ENCODE assay signal across 1 cellular context in the genomic region with DNA sequence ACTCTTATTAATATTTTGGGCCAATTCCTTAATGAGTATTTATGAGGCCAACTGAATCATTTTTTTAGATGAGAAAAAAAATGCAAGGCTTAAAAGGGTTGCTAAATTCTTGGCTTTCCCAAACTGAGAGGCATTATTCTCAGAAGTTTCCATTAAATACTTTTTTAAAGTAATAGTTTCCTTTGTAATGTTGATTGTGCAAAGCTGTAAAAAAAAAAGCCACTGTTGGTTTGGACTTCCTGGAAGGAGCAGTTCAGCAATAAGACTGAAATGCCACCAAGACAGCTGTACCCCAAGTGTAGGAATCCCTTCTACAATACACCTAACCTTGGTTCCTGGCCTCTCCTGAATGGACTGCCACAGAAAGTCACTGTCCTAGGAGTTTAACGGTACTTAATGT.
TF ChIP-seq lines count a peak whose summit lies in the region.

No MANE protein-coding gene starts in this region.

TF ChIP-seq in endothelial cell of umbilical vein, 7 proteins besides CTCF, POLR2A, EP300 and RAD21:
- TF ChIP-seq JUN (IDR thresholded peaks at IDR 0.05; ENCODE audit: borderline replicate concordance, insufficient read depth, insufficient read length, low read depth): no peak
- no peak for TF ChIP-seq GATA2 (IDR thresholded peaks at IDR 0.05; ENCODE audit: insufficient read depth, insufficient read length, low read depth, low read length)
- TF ChIP-seq, protein P1, sequence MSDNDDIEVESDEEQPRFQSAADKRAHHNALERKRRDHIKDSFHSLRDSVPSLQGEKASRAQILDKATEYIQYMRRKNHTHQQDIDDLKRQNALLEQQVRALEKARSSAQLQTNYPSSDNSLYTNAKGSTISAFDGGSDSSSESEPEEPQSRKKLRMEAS (IDR thresholded peaks at IDR 0.05; ENCODE audit: insufficient read depth, insufficient read length): no peak
- TF ChIP-seq EZH2 (IDR thresholded peaks at IDR 0.05; ENCODE audit: borderline replicate concordance, low read depth, low read length, severe bottlenecking): no peak
- no peak for TF ChIP-seq POLR2AphosphoS5 (IDR thresholded peaks at IDR 0.05; ENCODE audit: insufficient read depth, low read depth, low read length)
- TF ChIP-seq MYC (IDR thresholded peaks at IDR 0.05; ENCODE audit: low read depth, low read length): no peak
